In genomic region chr6:17602888-17603287, GRCh38 we compare ENCODE assay signal across 1 cellular context.
A peak's percentile ranks its signal among the peaks of the same experiment; 100 is the strongest.
TF ChIP-seq lines count a peak whose summit lies in the region.

No MANE protein-coding gene starts in this region.

TF ChIP-seq in HepG2, 621 proteins besides CTCF, POLR2A, EP300 and RAD21 (continued from another document and continues in another):
- no peak for TF ChIP-seq PBX2 (CRISPR knock-in tag; IDR thresholded peaks at IDR 0.05)
- TF ChIP-seq PHF20 (CRISPR knock-in tag; IDR thresholded peaks at IDR 0.05), result no peak
- TF ChIP-seq KLF11 (CRISPR knock-in tag; IDR thresholded peaks at IDR 0.05), result no peak; the same call in 1 of the 2 replicates
- TF ChIP-seq ZNF3 (CRISPR knock-in tag; IDR thresholded peaks at IDR 0.05), result no peak
- TF ChIP-seq ELF3 (CRISPR knock-in tag; IDR thresholded peaks at IDR 0.05), result no peak
- TF ChIP-seq POLR2AphosphoS5 (IDR thresholded peaks at IDR 0.05; ENCODE audit: low read depth, low read length), result peak; percentile 34; the same call in 1 of the 2 replicates
- TF ChIP-seq ZNF720 (CRISPR knock-in tag; IDR thresholded peaks at IDR 0.05), result no peak
- TF ChIP-seq ZKSCAN1 (IDR thresholded peaks at IDR 0.05; ENCODE audit: low read length), result no peak
- no peak for TF ChIP-seq SSRP1 (CRISPR knock-in tag; IDR thresholded peaks at IDR 0.05)
- no peak for TF ChIP-seq FOXP4 (CRISPR knock-in tag; IDR thresholded peaks at IDR 0.05)
- no peak for TF ChIP-seq YEATS4 (CRISPR knock-in tag; IDR thresholded peaks at IDR 0.05; ENCODE audit: borderline replicate concordance)
- peak; percentile 42; the same call in 1 of the 2 replicates for TF ChIP-seq HDAC2 (CRISPR knock-in tag; IDR thresholded peaks at IDR 0.05)
- TF ChIP-seq GABPA (IDR thresholded peaks at IDR 0.05; ENCODE audit: low read depth, low read length), result no peak
- TF ChIP-seq GABPA (CRISPR knock-in tag; IDR thresholded peaks at IDR 0.05; ENCODE audit: low read depth), result 0 out of 2 replicates have a peak, but pooled peaks have one; percentile 4
- TF ChIP-seq ZSCAN30 (CRISPR knock-in tag; IDR thresholded peaks at IDR 0.05), result no peak
- no peak for TF ChIP-seq TOE1 (CRISPR knock-in tag; IDR thresholded peaks at IDR 0.05)
- TF ChIP-seq HOXA3 (CRISPR knock-in tag; IDR thresholded peaks at IDR 0.05), result no peak
- no peak for TF ChIP-seq MED13 (CRISPR knock-in tag; IDR thresholded peaks at IDR 0.05)
- TF ChIP-seq TRAFD1 (CRISPR knock-in tag; IDR thresholded peaks at IDR 0.05; ENCODE audit: borderline replicate concordance), result no peak
- no peak for TF ChIP-seq ZBTB3 (CRISPR knock-in tag; IDR thresholded peaks at IDR 0.05; ENCODE audit: borderline replicate concordance, low read depth)
- no peak for TF ChIP-seq PITX1 (CRISPR knock-in tag; IDR thresholded peaks at IDR 0.05)
- no peak for TF ChIP-seq ZNF558 (CRISPR knock-in tag; IDR thresholded peaks at IDR 0.05; ENCODE audit: borderline replicate concordance)
- 0 out of 2 replicates have a peak, but pooled peaks have one; percentile 35 for TF ChIP-seq RCOR2 (CRISPR knock-in tag; IDR thresholded peaks at IDR 0.05)
- no peak for TF ChIP-seq CHD4 (IDR thresholded peaks at IDR 0.05; ENCODE audit: borderline replicate concordance, low read length)
- no peak for TF ChIP-seq ZBTB7A (CRISPR knock-in tag; IDR thresholded peaks at IDR 0.05)
- TF ChIP-seq ZSCAN31 (CRISPR knock-in tag; IDR thresholded peaks at IDR 0.05; ENCODE audit: low read depth), result no peak
- TF ChIP-seq BORCS8-MEF2B (CRISPR knock-in tag; IDR thresholded peaks at IDR 0.05), result no peak
- peak; percentile 46 for TF ChIP-seq PAXIP1 (CRISPR knock-in tag; conservative IDR thresholded peaks at IDR 0.05)
- TF ChIP-seq MAZ (IDR thresholded peaks at IDR 0.05; ENCODE audit: borderline replicate concordance, low read depth, low read length), result no peak
- TF ChIP-seq MAZ (CRISPR knock-in tag; IDR thresholded peaks at IDR 0.05; ENCODE audit: low read depth), result no peak
- TF ChIP-seq ZNF766 (CRISPR knock-in tag; IDR thresholded peaks at IDR 0.05; ENCODE audit: borderline replicate concordance), result no peak
- no peak for TF ChIP-seq SP1 (IDR thresholded peaks at IDR 0.05)
- no peak for TF ChIP-seq SP1 (CRISPR knock-in tag; IDR thresholded peaks at IDR 0.05)
- TF ChIP-seq TBX3 (IDR thresholded peaks at IDR 0.05; ENCODE audit: borderline replicate concordance), result no peak
- no peak for TF ChIP-seq MEIS1 (CRISPR knock-in tag; IDR thresholded peaks at IDR 0.05; ENCODE audit: borderline replicate concordance)
- TF ChIP-seq AKAP8 (CRISPR knock-in tag; IDR thresholded peaks at IDR 0.05), result no peak
- TF ChIP-seq ZBTB44 (CRISPR knock-in tag; IDR thresholded peaks at IDR 0.05), result no peak
- TF ChIP-seq NFYC (CRISPR knock-in tag; IDR thresholded peaks at IDR 0.05), result no peak
- no peak for TF ChIP-seq MIER3 (CRISPR knock-in tag; IDR thresholded peaks at IDR 0.05; ENCODE audit: borderline replicate concordance)
- no peak for TF ChIP-seq MAFG (CRISPR knock-in tag; IDR thresholded peaks at IDR 0.05)
- no peak for TF ChIP-seq ZEB1 (IDR thresholded peaks at IDR 0.05; ENCODE audit: insufficient replicate concordance, low read depth)
- no peak for TF ChIP-seq DBP (CRISPR knock-in tag; IDR thresholded peaks at IDR 0.05; ENCODE audit: not compliant biosample characterization)
- TF ChIP-seq ZNF292 (CRISPR knock-in tag; IDR thresholded peaks at IDR 0.05; ENCODE audit: borderline replicate concordance, low read depth), result no peak
- no peak for TF ChIP-seq GRHL1 (CRISPR knock-in tag; conservative IDR thresholded peaks at IDR 0.05)
- no peak for TF ChIP-seq ATF2 (CRISPR knock-in tag; IDR thresholded peaks at IDR 0.05)
- no peak for TF ChIP-seq KDM3A (CRISPR knock-in tag; IDR thresholded peaks at IDR 0.05; ENCODE audit: low read depth)
- no peak for TF ChIP-seq MAF1 (CRISPR knock-in tag; IDR thresholded peaks at IDR 0.05; ENCODE audit: borderline replicate concordance)
- TF ChIP-seq HES4 (CRISPR knock-in tag; IDR thresholded peaks at IDR 0.05; ENCODE audit: borderline replicate concordance), result no peak
- no peak for TF ChIP-seq EZH2 (conservative IDR thresholded peaks at IDR 0.05; ENCODE audit: low read depth, low read length)
- TF ChIP-seq ASH2L (IDR thresholded peaks at IDR 0.05; ENCODE audit: insufficient read length, low read depth, low read length), result peak; percentile 51
- TF ChIP-seq LBX2 (CRISPR knock-in tag; IDR thresholded peaks at IDR 0.05; ENCODE audit: borderline replicate concordance), result no peak
